8 cellular contexts compared by ENCODE assay signal in genomic region chr1:43763497-43763973, GRCh38. TPM values are rescaled to one million over a fixed set of nuclear protein-coding genes. Genes with fewer than 3 reads are reported as not detected.
A peak's percentile ranks its signal among the peaks of the same experiment; 100 is the strongest.
DNase-seq lines count a peak whose midpoint lies in the region; ATAC-seq, FAIRE-seq and TF ChIP-seq lines count a peak whose summit lies in the region.

No MANE protein-coding gene starts in this region.

- peaks cover 48% of the 10 kb centered on the region for H3K79me2 ChIP-seq in GM23248 (ENCODE audit: insufficient read depth)

- H3K9me3 ChIP-seq in GM23248 (ENCODE audit: low read depth) (no peaks in the 10 kb centered on the region), kidney (ENCODE audit: control insufficient read depth in 1 of 2, low read length in 2 of 2) (no peaks in the 10 kb centered on the region)

- peak; percentile 73 for DNase-seq in AG04449 (ENCODE audit: low read depth, low spot score)
- peak; percentile 93 for DNase-seq in GM23248
- DNase-seq in NCI-H2196 (lab: John Stamatoyannopoulos, UW; ENCODE audit: unreplicated experiment) = peak; percentile 86
- DNase-seq in caudate nucleus (lab: John Stamatoyannopoulos, UW) = peak in 57 of 61 donors; percentile 4 to 92 (median 53)
- no peak for DNase-seq in kidney
- peak in 3 of 4 experiments; percentile 1 to 28 (median 11) for DNase-seq in stimulated activated CD4-positive, alpha-beta T cell treated with anti-CD3 and anti-CD28 coated beads, Interleukin-1b, Interleukin-23, amount 100 ng/mL, for 24 hours (ENCODE audit: low read depth in 4 of 4, low spot score in 1 of 4)

- H3K4me3 ChIP-seq in AG04449 (ENCODE audit: low read depth, low read length) (no peak overlapping the region), GM23248 (no peak overlapping the region), kidney (ENCODE audit: low read length in 2 of 2) (no peak overlapping the region)

- peak overlapping the region; percentile 41 for H3K4me2 ChIP-seq in GM23248 (ENCODE audit: unreplicated experiment)

- no peak for ATAC-seq in GM18517 (IDR thresholded peaks at IDR 0.05; ENCODE audit: unreplicated experiment)

- 0 out of 2 replicates have a peak, but pooled peaks cover 8% of the 10 kb centered on the region for H3F3A ChIP-seq in GM23248 (ENCODE audit: insufficient read depth)

- POLR2A ChIA-PET in AG04449 (lab: Yijun Ruan, JAX) = interaction anchor here (0.7 to 1.8 kb wide), 5 partner anchors 170 to 232 kb away, joined by 3 to 13 read pairs (median 3); partner anchors contain the start of genes ARTN and ATP6V0B

- no peaks in the 10 kb centered on the region for H3K27me3 ChIP-seq in GM23248 (replicated peaks; ENCODE audit: insufficient read depth)

- no peaks in the 10 kb centered on the region for H4K20me1 ChIP-seq in GM23248 (ENCODE audit: insufficient read depth)

- H3K9me2 ChIP-seq in GM23248 (ENCODE audit: insufficient read depth) = no peaks in the 10 kb centered on the region

- in situ Hi-C loops in GM23248 (cut with MboI) = loop anchor here (5.0 kb wide), 1 partner anchor 169 kb away; the partner anchor contains the start of gene ARTN

- 1 to 3% methylated on average over 4 of the region's 4 CpGs for WGBS in GM23248 (ENCODE audit: low coverage in 1 of 2, low lambda C conversion rate in 2 of 2, missing lambda C conversion rate in 2 of 2), 2 experiments

- H3K4me1 ChIP-seq in GM23248 (ENCODE audit: insufficient read depth) (peaks cover 10% of the 10 kb centered on the region), kidney (ENCODE audit: control insufficient read depth in 1 of 2, insufficient read depth in 1 of 2, low read depth in 1 of 2, low read length in 2 of 2) (no peaks in the 10 kb centered on the region)

- FAIRE-seq in kidney (lab: Jason Lieb, UNC) = peak; percentile 89

- CTCF ChIA-PET in AG04449 (lab: Yijun Ruan, JAX) = interaction anchor here (0.5 to 25.9 kb wide), 81 partner anchors 9 to 889 kb away, joined by 3 to 1004 read pairs (median 5); partner anchors contain the start of genes ARTN, ATP6V0B, CCDC24 and DPH2

- H3K36me3 ChIP-seq in GM23248 (ENCODE audit: low read depth) (no peaks in the 10 kb centered on the region), kidney (ENCODE audit: control insufficient read depth in 1 of 2, insufficient read depth in 2 of 2, low read length in 2 of 2) (no peaks in the 10 kb centered on the region)

- no peak overlapping the region for H2AFZ ChIP-seq in GM23248

- H3K9ac ChIP-seq in GM23248 (no peak overlapping the region; the same call in 1 of the 2 replicates), kidney (ENCODE audit: low read length in 2 of 2) (no peak overlapping the region)

- H3K27ac ChIP-seq in GM23248 (no peak overlapping the region), VCaP (no peak overlapping the region), caudate nucleus (ENCODE audit: low read depth, low read length) (no peak overlapping the region), kidney (ENCODE audit: low read depth in 2 of 2, low read length in 2 of 2) (no peak overlapping the region)

- intact Hi-C loops in kidney (cut with DNase I) = no loop called here

- TF ChIP-seq CTCF in AG04449 (IDR thresholded peaks at IDR 0.05; ENCODE audit: insufficient read depth, low read length, missing control alignments) (peak; percentile 79), VCaP (conservative IDR thresholded peaks at IDR 0.05) (peak; percentile 87), kidney (IDR thresholded peaks at IDR 0.05; ENCODE audit: borderline replicate concordance, extremely low read depth, insufficient read depth) (peak; percentile 96)

RNA-seq across cellular contexts. Expression of gene ST3GAL3, which starts 56.2 kb away (rescaled TPM):
- 13.8 and 13.9 TPM in 2 replicates for total RNA-seq in GM23248 (2014; rRNA removed; shearing (Covaris generic))
- 8.4 and 9.7 TPM in 2 replicates for polyA plus RNA-seq in GM23248 (2016; fragmentation: Nextera tagmentation; extraction: Ambion mirVana)
- total RNA-seq in kidney = 21.3 TPM
- 15.3 TPM for polyA plus RNA-seq in kidney (ENCODE audit: insufficient read depth, low read depth, low replicate concordance)
